Comparison of ENCODE assay signal across 21 cellular contexts in genomic region chr11:134861490-134862107, GRCh38.
A peak's percentile ranks its signal among the peaks of the same experiment; 100 is the strongest.
DNase-seq lines count a peak whose midpoint lies in the region; ATAC-seq, FAIRE-seq and TF ChIP-seq lines count a peak whose summit lies in the region.
"Had no signal": no experiment of that assay in that cellular context is flagged by ENCODE, and none has a peak within 500 bp of the region (broad histone marks: within the 10 kb centered on the region; RNA-seq: fewer than 3 reads in every experiment).

No MANE protein-coding gene starts in this region.

- WGBS in testis, 2 donors: 62 to 71% methylated on average over 15 of the region's 15 CpGs
- 89% methylated on average over 15 of the region's 15 CpGs for WGBS in smooth muscle cell (ENCODE audit: low lambda C conversion rate)
- WGBS in psoas muscle, 3 donors: 76 to 79% (median 78%) methylated on average over 15 of the region's 15 CpGs

- peak; percentile 32 for DNase-seq in NCI-H1105 treated with DMSO at 0.1 percent for 48 hours (lab: John Stamatoyannopoulos, UW)
- no peak for DNase-seq in NCI-H1105 (lab: John Stamatoyannopoulos, UW)
- DNase-seq in LNCaP clone FGC (ENCODE audit: low read depth): no peak
- DNase-seq in WTC11 (ENCODE audit: low spot score): peak; percentile 40
- DNase-seq in testis: peak; percentile 36
- DNase-seq in smooth muscle cell (lab: John Stamatoyannopoulos, UW; ENCODE audit: unreplicated experiment): no peak
- DNase-seq in psoas muscle: no peak
- no peak for DNase-seq in GM19239 (ENCODE audit: insufficient read length, low spot score)
- DNase-seq: activated CD4-positive, alpha-beta T cell treated with anti-CD3 and anti-CD28 coated beads for 4 hours; activated T-cell treated with anti-CD3 and anti-CD28 coated beads, Interleukin-2, amount 50 U/mL, for 48 hours; CD4-positive, alpha-beta T cell; foreskin fibroblast; left ventricle myocardium inferior; NCI-H2029; NCI-H526 treated with DMSO at 0.1 percent for 48 hours; small intestine; transverse colon had no signal

- POLR2A ChIA-PET in WTC11 (lab: Charles Lee): no interaction called here

- peaks cover 6% of the 10 kb centered on the region; the same call in 1 of the 2 replicates for H3K4me1 Mint-ChIP-seq in WTC11
- H3K4me1 Mint-ChIP-seq: stimulated activated effector memory CD8-positive, alpha-beta T cell treated with anti-CD3 and anti-CD28 coated beads, Interleukin-12 subunit alpha, Interleukin-12 subunit beta, amount 100 ng/mL, for 72 hours had no signal

- H3K9me3 Mint-ChIP-seq in WTC11: peaks cover 9% of the 10 kb centered on the region
- H3K9me3 Mint-ChIP-seq: CD4-positive, alpha-beta T cell; stimulated activated effector memory CD8-positive, alpha-beta T cell treated with anti-CD3 and anti-CD28 coated beads, Interleukin-12 subunit alpha, Interleukin-12 subunit beta, amount 100 ng/mL, for 72 hours; T-helper 1 cell treated with Interleukin-12 subunit alpha and Interleukin-12 subunit beta and Interleukin-4 antibody, amounts not matched to agents 30 μg/mL and 1 μg/mL, for 36 hours had no signal

- no peaks in the 10 kb centered on the region for H3K27me3 ChIP-seq in testis
- peaks cover 8% of the 10 kb centered on the region for H3K27me3 ChIP-seq in smooth muscle cell (ENCODE audit: low read depth)
- peaks cover 0 to 4% (median 2%) of the 10 kb centered on the region in 3 donors for H3K27me3 ChIP-seq in psoas muscle (ENCODE audit: insufficient read depth in 3 of 3, low read length in 2 of 3)

- intact Hi-C loops in testis (cut with DNase I; ENCODE audit: low total_unique reads) (no loop called here), psoas muscle (cut with DNase I) (no loop called here)

- no peak overlapping the region for H3K4me3 ChIP-seq in LNCaP clone FGC (ENCODE audit: low read depth, low read length)
- H3K4me3 ChIP-seq in testis: no peak overlapping the region
- H3K4me3 ChIP-seq in smooth muscle cell: no peak overlapping the region
- no peak overlapping the region for H3K4me3 ChIP-seq in psoas muscle
- H3K4me3 ChIP-seq: left ventricle myocardium inferior, transverse colon had no signal

- H3K79me2 ChIP-seq in smooth muscle cell (ENCODE audit: low read depth): no peaks in the 10 kb centered on the region
- H3K79me2 ChIP-seq: parathyroid adenoma had no signal

- H3K9ac ChIP-seq in smooth muscle cell (ENCODE audit: low read depth): no peak overlapping the region
- H3K9ac ChIP-seq: parathyroid adenoma had no signal

- no peaks in the 10 kb centered on the region for H3K36me3 Mint-ChIP-seq in WTC11
- H3K36me3 Mint-ChIP-seq: stimulated activated effector memory CD8-positive, alpha-beta T cell treated with anti-CD3 and anti-CD28 coated beads, Interleukin-12 subunit alpha, Interleukin-12 subunit beta, amount 100 ng/mL, for 72 hours had no signal

- no peak overlapping the region for H3K27ac ChIP-seq in testis
- no peak overlapping the region for H3K27ac ChIP-seq in smooth muscle cell (ENCODE audit: low read depth)
- H3K27ac ChIP-seq in psoas muscle: no peak overlapping the region
- H3K27ac ChIP-seq: left ventricle myocardium inferior, parathyroid adenoma, RWPE1, transverse colon had no signal

- no peaks in the 10 kb centered on the region for H3K36me3 ChIP-seq in testis (ENCODE audit: low read depth, missing control alignments)
- H3K36me3 ChIP-seq in smooth muscle cell (ENCODE audit: low read depth): no peaks in the 10 kb centered on the region
- H3K36me3 ChIP-seq in psoas muscle (ENCODE audit: insufficient read depth in 1 of 2, low read depth in 1 of 2): no peaks in the 10 kb centered on the region
- H3K36me3 ChIP-seq: left ventricle myocardium inferior, transverse colon had no signal

- no peaks in the 10 kb centered on the region; the same call in none of the 2 replicates for H3K27me3 Mint-ChIP-seq in WTC11 (ENCODE audit: low read depth)

- H3K4me1 ChIP-seq in testis: no peaks in the 10 kb centered on the region
- H3K4me1 ChIP-seq in smooth muscle cell (ENCODE audit: low read depth): no peaks in the 10 kb centered on the region
- no peaks in the 10 kb centered on the region for H3K4me1 ChIP-seq in psoas muscle
- H3K4me1 ChIP-seq: left ventricle myocardium inferior, parathyroid adenoma, transverse colon had no signal

- no peak for TF ChIP-seq POLR2A in testis (IDR thresholded peaks at IDR 0.05)

- H3F3A ChIP-seq in smooth muscle cell (ENCODE audit: low read depth): no peaks in the 10 kb centered on the region

- no peak overlapping the region for H2AFZ ChIP-seq in smooth muscle cell (ENCODE audit: low read depth)
- H2AFZ ChIP-seq: parathyroid adenoma had no signal

- no peaks in the 10 kb centered on the region for H3K9me3 ChIP-seq in testis
- H3K9me3 ChIP-seq in smooth muscle cell (replicated peaks; ENCODE audit: low read depth): no peaks in the 10 kb centered on the region
- no peaks in the 10 kb centered on the region for H3K9me3 ChIP-seq in psoas muscle
- H3K9me3 ChIP-seq: left ventricle myocardium inferior, transverse colon had no signal

- H3K4me2 ChIP-seq in smooth muscle cell: no peak overlapping the region

- no peak overlapping the region for H3K4me3 Mint-ChIP-seq in WTC11
- H3K4me3 Mint-ChIP-seq: CD4-positive, alpha-beta T cell; stimulated activated effector memory CD8-positive, alpha-beta T cell treated with anti-CD3 and anti-CD28 coated beads, Interleukin-12 subunit alpha, Interleukin-12 subunit beta, amount 100 ng/mL, for 72 hours; T-helper 1 cell treated with Interleukin-12 subunit alpha and Interleukin-12 subunit beta and Interleukin-4 antibody, amounts not matched to agents 30 μg/mL and 1 μg/mL, for 36 hours had no signal

- TF ChIP-seq CTCF in LNCaP clone FGC (IDR thresholded peaks at IDR 0.05; ENCODE audit: control insufficient read depth, extremely low read depth, insufficient read depth): peak; percentile 28; the same call in 1 of the 2 replicates
- TF ChIP-seq CTCF in WTC11 (IDR thresholded peaks at IDR 0.05): peak; percentile 42; the same call in 1 of the 2 replicates
- TF ChIP-seq CTCF in testis (IDR thresholded peaks at IDR 0.05): peak in 1 of 3 experiments; percentile 41
- no peak for TF ChIP-seq CTCF in smooth muscle cell (IDR thresholded peaks at IDR 0.05; ENCODE audit: borderline replicate concordance, insufficient read depth, poor library complexity, severe bottlenecking)
- no peak for TF ChIP-seq CTCF in psoas muscle (IDR thresholded peaks at IDR 0.05)

- CTCF ChIA-PET in WTC11 (lab: Charles Lee): interaction anchor here (0.6 to 0.7 kb wide), 2 partner anchors 10 to 166 kb away, joined by 3 to 5 read pairs; no protein-coding TSS in a partner anchor

- no peaks in the 10 kb centered on the region for H4K20me1 ChIP-seq in smooth muscle cell (ENCODE audit: low read depth)

- FAIRE-seq in GM19239 (lab: Jason Lieb, UNC): no peak
- FAIRE-seq: small intestine had no signal

- no peak for ATAC-seq in WTC11
- no peak for ATAC-seq in psoas muscle
- ATAC-seq: stimulated activated effector memory CD8-positive, alpha-beta T cell treated with anti-CD3 and anti-CD28 coated beads, Interleukin-12 subunit alpha, Interleukin-12 subunit beta, amount 100 ng/mL, for 72 hours had no signal

- no peak overlapping the region for H3K27ac Mint-ChIP-seq in WTC11
- H3K27ac Mint-ChIP-seq: CD4-positive, alpha-beta T cell; stimulated activated effector memory CD8-positive, alpha-beta T cell treated with anti-CD3 and anti-CD28 coated beads, Interleukin-12 subunit alpha, Interleukin-12 subunit beta, amount 100 ng/mL, for 72 hours; T-helper 1 cell treated with Interleukin-12 subunit alpha and Interleukin-12 subunit beta and Interleukin-4 antibody, amounts not matched to agents 30 μg/mL and 1 μg/mL, for 36 hours had no signal

TF ChIP-seq in WTC11, 78 proteins besides CTCF, POLR2A, EP300 and RAD21:
- TF ChIP-seq ZNF263 (CRISPR knock-in tag; IDR thresholded peaks at IDR 0.05; ENCODE audit: low read depth) (no peak), ZBTB21 (CRISPR knock-in tag; IDR thresholded peaks at IDR 0.05; ENCODE audit: borderline replicate concordance) (no peak), ZBTB43 (CRISPR knock-in tag; IDR thresholded peaks at IDR 0.05) (no peak), KAT7 (CRISPR knock-in tag; IDR thresholded peaks at IDR 0.05; ENCODE audit: borderline replicate concordance) (no peak), IRF2 (CRISPR knock-in tag; IDR thresholded peaks at IDR 0.05; ENCODE audit: borderline replicate concordance, low read depth) (no peak)

Comparison
In these comparisons a context has a peak if more than half of its experiments do, and no peak if none do; other contexts are left out.
1. DNase-seq: peak in NCI-H1105 treated with DMSO at 0.1 percent for 48 hours (single experiment), WTC11 (single experiment) and testis (single experiment); none in NCI-H1105 (single experiment), LNCaP clone FGC (single experiment), smooth muscle cell (single experiment), psoas muscle (0 of 2) and GM19239 (single experiment).
2. CTCF ChIP-seq: peak in LNCaP clone FGC (single experiment) and WTC11 (single experiment); none in smooth muscle cell (single experiment) and psoas muscle (single experiment).